In the genomic region with DNA sequence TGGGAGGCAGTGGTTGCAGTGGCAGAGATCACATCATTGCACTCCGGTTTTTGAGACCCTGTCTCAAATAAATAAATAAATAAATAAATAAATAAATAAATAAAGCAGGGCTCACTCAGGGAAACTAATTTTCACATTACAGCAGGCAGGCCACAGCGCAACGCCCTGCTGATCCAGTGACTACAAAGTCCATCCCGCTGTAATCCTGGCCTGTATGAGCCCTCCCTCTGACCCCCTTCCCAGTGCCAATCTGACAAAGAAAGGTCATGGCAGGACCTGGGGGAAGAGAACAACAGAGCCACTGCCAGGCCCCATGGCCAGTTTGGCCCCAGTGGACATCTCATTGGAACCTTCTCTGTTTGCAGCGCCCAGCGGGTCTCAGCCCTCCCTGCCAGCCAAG, we compare ENCODE assay signal across 16 cellular contexts. TPM values are rescaled to one million over a fixed set of nuclear protein-coding genes. Genes with fewer than 3 reads are reported as not detected.
DNase-seq lines count a peak whose midpoint lies in the region; ATAC-seq and TF ChIP-seq lines count a peak whose summit lies in the region.
"Had no signal": no experiment of that assay in that cellular context is flagged by ENCODE, and none has a peak within 500 bp of the region (broad histone marks: within the 10 kb centered on the region; RNA-seq: fewer than 3 reads in every experiment).

No MANE protein-coding gene starts in this region.

- TF ChIP-seq CTCF in ascending aorta (IDR thresholded peaks at IDR 0.05), result no peak
- TF ChIP-seq CTCF in liver (IDR thresholded peaks at IDR 0.05; ENCODE audit: low read depth, low read length, missing input control), result no peak
- TF ChIP-seq CTCF in parathyroid adenoma (IDR thresholded peaks at IDR 0.05), result no peak
- no peak for TF ChIP-seq CTCF in tibial nerve (IDR thresholded peaks at IDR 0.05)

- no peak for DNase-seq in ascending aorta (ENCODE audit: low spot score in 2 of 2)
- no peak for DNase-seq in tibial nerve (ENCODE audit: low spot score in 2 of 2)
- no peak for DNase-seq in T-helper 1 cell
- DNase-seq in NCI-H1105 treated with DMSO at 0.1 percent for 48 hours (lab: John Stamatoyannopoulos, UW), result no peak
- DNase-seq: CD8-positive, alpha-beta T cell; DND-41; GDM1; HFFc6; MM.1S; NCI-H187 treated with DMSO at 0.1 percent for 48 hours; NCI-H446; PC-9 had no signal

- H3K9ac ChIP-seq in liver (ENCODE audit: low read depth in 1 of 2, low read length in 2 of 2) (no peak overlapping the region), parathyroid adenoma (no peak overlapping the region)

- H3K79me2 ChIP-seq in parathyroid adenoma, result peaks cover 27% of the 10 kb centered on the region

- no peak for ATAC-seq in GM18511 (IDR thresholded peaks at IDR 0.05; ENCODE audit: unreplicated experiment)
- ATAC-seq: CD8-positive, alpha-beta T cell had no signal

- H3K27ac ChIP-seq in ascending aorta, result peak overlapping the region; percentile 84 to 87
- peak overlapping the region; percentile 67 for H3K27ac ChIP-seq in liver (ENCODE audit: low read depth in 1 of 2, low read length in 2 of 2)
- peak overlapping the region; percentile 90 for H3K27ac ChIP-seq in parathyroid adenoma
- H3K27ac ChIP-seq in tibial nerve, result peak overlapping the region; percentile 94 to 98 (median 96)
- H3K27ac ChIP-seq: PC-9 had no signal

- no peak overlapping the region for H3K4me2 ChIP-seq in parathyroid adenoma (ENCODE audit: low read length)
- H3K4me2 ChIP-seq: GM23338, PC-9 had no signal

- H3K27me3 ChIP-seq in ascending aorta (no peaks in the 10 kb centered on the region), liver (ENCODE audit: control insufficient read depth in 4 of 4, insufficient read depth in 4 of 4, low read length in 3 of 4) (no peaks in the 10 kb centered on the region), parathyroid adenoma (ENCODE audit: control insufficient read depth, insufficient read depth, low read length) (no peaks in the 10 kb centered on the region), tibial nerve (no peaks in the 10 kb centered on the region)

- intact Hi-C loops in ascending aorta (cut with DNase I), result no loop called here

- TF ChIP-seq EP300 in tibial nerve (IDR thresholded peaks at IDR 0.05), result no peak

- peaks cover 21 to 54% of the 10 kb centered on the region in 2 donors for H3K4me1 ChIP-seq in ascending aorta
- peaks cover 37 to 92% (median 79%) of the 10 kb centered on the region in 4 donors for H3K4me1 ChIP-seq in liver (ENCODE audit: control insufficient read depth in 4 of 4, insufficient read depth in 4 of 4, low read length in 3 of 4)
- H3K4me1 ChIP-seq in parathyroid adenoma, result peaks cover 71% of the 10 kb centered on the region
- peaks cover 3 to 100% (median 84%) of the 10 kb centered on the region in 4 donors for H3K4me1 ChIP-seq in tibial nerve

- peak in 1 of 2 donors; percentile 47 for TF ChIP-seq RAD21 in liver (IDR thresholded peaks at IDR 0.05)

- TF ChIP-seq POLR2A in tibial nerve (IDR thresholded peaks at IDR 0.05), result no peak

- WGBS in liver, result 40% methylated on average over 6 of the region's 6 CpGs
- WGBS in tibial nerve, 2 donors, result 62 to 69% methylated on average over 6 of the region's 6 CpGs

- H3K36me3 ChIP-seq in ascending aorta (no peaks in the 10 kb centered on the region), liver (ENCODE audit: control insufficient read depth in 4 of 4, insufficient read depth in 3 of 4, low read depth in 1 of 4, low read length in 3 of 4) (no peaks in the 10 kb centered on the region), parathyroid adenoma (ENCODE audit: control insufficient read depth, insufficient read depth, low read length) (no peaks in the 10 kb centered on the region), tibial nerve (peaks cover 0 to 7% (median 0%) of the 10 kb centered on the region in 3 donors)

- H2AFZ ChIP-seq in parathyroid adenoma, result no peak overlapping the region
- H2AFZ ChIP-seq: GM23338, PC-9 had no signal

- H3K4me3 ChIP-seq in ascending aorta (no peak overlapping the region), liver (ENCODE audit: low read depth in 1 of 3, low read length in 3 of 3) (no peak overlapping the region), parathyroid adenoma (ENCODE audit: low read depth, low read length) (no peak overlapping the region), tibial nerve (no peak overlapping the region)
- H3K4me3 ChIP-seq: GM23338, PC-9 had no signal

- H3K9me3 ChIP-seq in ascending aorta, result no peaks in the 10 kb centered on the region
- no peaks in the 10 kb centered on the region for H3K9me3 ChIP-seq in liver (ENCODE audit: control insufficient read depth in 4 of 4, low read length in 3 of 4)
- no peaks in the 10 kb centered on the region for H3K9me3 ChIP-seq in parathyroid adenoma (ENCODE audit: control insufficient read depth, low read length)
- H3K9me3 ChIP-seq in tibial nerve, result no peaks in the 10 kb centered on the region

TF ChIP-seq in liver, 16 proteins besides CTCF, POLR2A, EP300 and RAD21:
- TF ChIP-seq FOXA2 (IDR thresholded peaks at IDR 0.05) (peak; percentile 15), FOXA1 (IDR thresholded peaks at IDR 0.05) (no peak), SP1 (IDR thresholded peaks at IDR 0.05) (peak; percentile 92), YY1 (IDR thresholded peaks at IDR 0.05) (peak; percentile 52), GABPA (IDR thresholded peaks at IDR 0.05 in 1 of 2, conservative IDR thresholded peaks at IDR 0.05 in 1 of 2) (no peak), TAF1 (conservative IDR thresholded peaks at IDR 0.05) (no peak), HNF4G (IDR thresholded peaks at IDR 0.05) (peak; percentile 83), EGR1 (IDR thresholded peaks at IDR 0.05; ENCODE audit: low read depth in 2 of 2) (peak; percentile 32 to 40), HNF4A (conservative IDR thresholded peaks at IDR 0.05) (peak; percentile 93 to 95), RXRA (IDR thresholded peaks at IDR 0.05) (peak; percentile 97), NR2F2 (IDR thresholded peaks at IDR 0.05) (peak; percentile 54), JUND (IDR thresholded peaks at IDR 0.05) (peak; percentile 36 to 60)
- TF ChIP-seq, protein P1, sequence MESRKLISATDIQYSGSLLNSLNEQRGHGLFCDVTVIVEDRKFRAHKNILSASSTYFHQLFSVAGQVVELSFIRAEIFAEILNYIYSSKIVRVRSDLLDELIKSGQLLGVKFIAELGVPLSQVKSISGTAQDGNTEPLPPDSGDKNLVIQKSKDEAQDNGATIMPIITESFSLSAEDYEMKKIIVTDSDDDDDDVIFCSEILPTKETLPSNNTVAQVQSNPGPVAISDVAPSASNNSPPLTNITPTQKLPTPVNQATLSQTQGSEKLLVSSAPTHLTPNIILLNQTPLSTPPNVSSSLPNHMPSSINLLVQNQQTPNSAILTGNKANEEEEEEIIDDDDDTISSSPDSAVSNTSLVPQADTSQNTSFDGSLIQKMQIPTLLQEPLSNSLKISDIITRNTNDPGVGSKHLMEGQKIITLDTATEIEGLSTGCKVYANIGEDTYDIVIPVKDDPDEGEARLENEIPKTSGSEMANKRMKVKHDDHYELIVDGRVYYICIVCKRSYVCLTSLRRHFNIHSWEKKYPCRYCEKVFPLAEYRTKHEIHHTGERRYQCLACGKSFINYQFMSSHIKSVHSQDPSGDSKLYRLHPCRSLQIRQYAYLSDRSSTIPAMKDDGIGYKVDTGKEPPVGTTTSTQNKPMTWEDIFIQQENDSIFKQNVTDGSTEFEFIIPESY (IDR thresholded peaks at IDR 0.05), result peak; percentile 52
- TF ChIP-seq, protein P2, sequence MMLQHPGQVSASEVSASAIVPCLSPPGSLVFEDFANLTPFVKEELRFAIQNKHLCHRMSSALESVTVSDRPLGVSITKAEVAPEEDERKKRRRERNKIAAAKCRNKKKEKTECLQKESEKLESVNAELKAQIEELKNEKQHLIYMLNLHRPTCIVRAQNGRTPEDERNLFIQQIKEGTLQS (IDR thresholded peaks at IDR 0.05), result no peak
- TF ChIP-seq, protein P3, sequence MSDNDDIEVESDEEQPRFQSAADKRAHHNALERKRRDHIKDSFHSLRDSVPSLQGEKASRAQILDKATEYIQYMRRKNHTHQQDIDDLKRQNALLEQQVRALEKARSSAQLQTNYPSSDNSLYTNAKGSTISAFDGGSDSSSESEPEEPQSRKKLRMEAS (IDR thresholded peaks at IDR 0.05), result peak; percentile 73
- TF ChIP-seq, protein P4, sequence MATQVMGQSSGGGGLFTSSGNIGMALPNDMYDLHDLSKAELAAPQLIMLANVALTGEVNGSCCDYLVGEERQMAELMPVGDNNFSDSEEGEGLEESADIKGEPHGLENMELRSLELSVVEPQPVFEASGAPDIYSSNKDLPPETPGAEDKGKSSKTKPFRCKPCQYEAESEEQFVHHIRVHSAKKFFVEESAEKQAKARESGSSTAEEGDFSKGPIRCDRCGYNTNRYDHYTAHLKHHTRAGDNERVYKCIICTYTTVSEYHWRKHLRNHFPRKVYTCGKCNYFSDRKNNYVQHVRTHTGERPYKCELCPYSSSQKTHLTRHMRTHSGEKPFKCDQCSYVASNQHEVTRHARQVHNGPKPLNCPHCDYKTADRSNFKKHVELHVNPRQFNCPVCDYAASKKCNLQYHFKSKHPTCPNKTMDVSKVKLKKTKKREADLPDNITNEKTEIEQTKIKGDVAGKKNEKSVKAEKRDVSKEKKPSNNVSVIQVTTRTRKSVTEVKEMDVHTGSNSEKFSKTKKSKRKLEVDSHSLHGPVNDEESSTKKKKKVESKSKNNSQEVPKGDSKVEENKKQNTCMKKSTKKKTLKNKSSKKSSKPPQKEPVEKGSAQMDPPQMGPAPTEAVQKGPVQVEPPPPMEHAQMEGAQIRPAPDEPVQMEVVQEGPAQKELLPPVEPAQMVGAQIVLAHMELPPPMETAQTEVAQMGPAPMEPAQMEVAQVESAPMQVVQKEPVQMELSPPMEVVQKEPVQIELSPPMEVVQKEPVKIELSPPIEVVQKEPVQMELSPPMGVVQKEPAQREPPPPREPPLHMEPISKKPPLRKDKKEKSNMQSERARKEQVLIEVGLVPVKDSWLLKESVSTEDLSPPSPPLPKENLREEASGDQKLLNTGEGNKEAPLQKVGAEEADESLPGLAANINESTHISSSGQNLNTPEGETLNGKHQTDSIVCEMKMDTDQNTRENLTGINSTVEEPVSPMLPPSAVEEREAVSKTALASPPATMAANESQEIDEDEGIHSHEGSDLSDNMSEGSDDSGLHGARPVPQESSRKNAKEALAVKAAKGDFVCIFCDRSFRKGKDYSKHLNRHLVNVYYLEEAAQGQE (IDR thresholded peaks at IDR 0.05), result no peak

RNA-seq across cellular contexts. Expression of a gene that starts 9.3 kb away (rescaled TPM):
- total RNA-seq in ascending aorta (65.9 TPM), liver (10 to 100 TPM in 1 of 2 donors, 1 to 10 TPM in 1; 9.9 to 17.9 TPM), tibial nerve (100 to 1,000 TPM in 3 of 4 donors, 10 to 100 TPM in 1; 99.0 to 113 (median 105) TPM)
- polyA plus RNA-seq in liver, result 10 to 100 TPM in 1 of 2 donors, 1 to 10 TPM in 1; 3.5 to 13.7 TPM
